Comparison of ENCODE assay signal across 12 cellular contexts in genomic region chr16:79188115-79188779, GRCh38.
"Had no signal": no experiment of that assay in that cellular context is flagged by ENCODE, and none has a peak within 500 bp of the region (broad histone marks: within the 10 kb centered on the region; RNA-seq: fewer than 3 reads in every experiment).

No MANE protein-coding gene starts in this region.

- H3K27ac ChIP-seq: colonic mucosa, gastrocnemius medialis, heart right ventricle, right atrium auricular region, thyroid gland, uterus had no signal

- H3K4me1 ChIP-seq: colonic mucosa, gastrocnemius medialis, thyroid gland, uterus had no signal

- H3K4me1 Mint-ChIP-seq: activated naive CD4-positive, alpha-beta T cell treated with anti-CD3 and anti-CD28 coated beads, Interleukin-2, amount 10 ng/mL, durations not matched to agents 7 days and 5 days had no signal

- H3K9me3 ChIP-seq: colonic mucosa, gastrocnemius medialis, right atrium auricular region, thyroid gland, uterus had no signal

- H3K4me3 Mint-ChIP-seq: activated naive CD4-positive, alpha-beta T cell treated with anti-CD3 and anti-CD28 coated beads, Interleukin-2, amount 10 ng/mL, durations not matched to agents 7 days and 5 days had no signal

- H3K27me3 ChIP-seq: colonic mucosa, gastrocnemius medialis, heart right ventricle, right atrium auricular region, thyroid gland, uterus had no signal

- H3K36me3 ChIP-seq: colonic mucosa, gastrocnemius medialis, heart right ventricle, right atrium auricular region, thyroid gland, uterus had no signal

- ATAC-seq: gastrocnemius medialis, heart right ventricle had no signal

- H3K36me3 Mint-ChIP-seq: activated naive CD4-positive, alpha-beta T cell treated with anti-CD3 and anti-CD28 coated beads, Interleukin-2, amount 10 ng/mL, durations not matched to agents 7 days and 5 days had no signal

- H3K4me3 ChIP-seq: colonic mucosa, gastrocnemius medialis, heart right ventricle, right atrium auricular region, thyroid gland, uterus had no signal

- DNase-seq: activated naive CD4-positive, alpha-beta T cell treated with anti-CD3 and anti-CD28 coated beads, Interleukin-2, amount 10 ng/mL, durations not matched to agents 7 days and 5 days; caudate nucleus; colonic mucosa; effector CD4-positive, alpha-beta T cell; gastrocnemius medialis; heart right ventricle; posterior cingulate gyrus; small intestine; thyroid gland; uterus had no signal

- H3K27ac Mint-ChIP-seq: activated naive CD4-positive, alpha-beta T cell treated with anti-CD3 and anti-CD28 coated beads, Interleukin-2, amount 10 ng/mL, durations not matched to agents 7 days and 5 days; activated T-helper 2 cell treated with anti-CD3 and anti-CD28 coated beads, Interferon-gamma antibody, Interleukin-2, Interleukin-4, amounts not matched to agents 10 μg/mL and 5 μg/mL and 100 μg/mL, durations not matched to agents 14 hours and 24 hours and 36 hours had no signal
